ENCODE assay signal across 8 cellular contexts in genomic region chr17:40317880-40318834, GRCh38. TPM values are rescaled to one million over a fixed set of nuclear protein-coding genes. Genes with fewer than 3 reads are reported as not detected.
DNase-seq lines count a peak whose midpoint lies in the region; ATAC-seq and TF ChIP-seq lines count a peak whose summit lies in the region.

No MANE protein-coding gene starts in this region.

- TF ChIP-seq CTCF in kidney epithelial cell (IDR thresholded peaks at IDR 0.05; ENCODE audit: insufficient read depth, low read length, poor library complexity, severe bottlenecking): no peak

- ATAC-seq in HG03175 (IDR thresholded peaks at IDR 0.05; ENCODE audit: unreplicated experiment): peak; percentile 53

- DNase-seq in AG08395 (ENCODE audit: low spot score) (peak; percentile 98), NCI-H345 treated with DMSO at 0.1 percent for 48 hours (lab: John Stamatoyannopoulos, UW; ENCODE audit: unreplicated experiment) (peak; percentile 74), cerebellar cortex (ENCODE audit: low spot score) (peak; percentile 98), kidney epithelial cell (ENCODE audit: low read depth) (peak; percentile 79)
- peak; percentile 88 for DNase-seq in activated CD4-positive, CD25-positive, alpha-beta regulatory T cell treated with anti-CD3 and anti-CD28 coated beads, Interleukin-2, amount 50 U/mL, for 72 hours
- peak; percentile 95 for DNase-seq in stimulated activated CD4-positive, alpha-beta T cell treated with anti-CD3 and anti-CD28 coated beads, Interleukin-15, amount 100 ng/mL, for 24 hours

- peak overlapping the region; percentile 79 for H3K4me3 ChIP-seq in kidney epithelial cell (ENCODE audit: low read depth, low read length)

- no peaks in the 10 kb centered on the region for H3K36me3 ChIP-seq in kidney epithelial cell (ENCODE audit: control insufficient read depth, insufficient read depth, low read length)

- in situ Hi-C loops in GM18951 (cut with MboI; ENCODE audit: low sequenced_read_pairs, unreplicated experiment): no loop called here

- peak; percentile 81 for TF ChIP-seq POLR2A in GM18951 (IDR thresholded peaks at IDR 0.05; ENCODE audit: extremely low read depth, insufficient read depth, insufficient read length)

- H3K27me3 ChIP-seq in kidney epithelial cell (ENCODE audit: control insufficient read depth, insufficient read depth, low read length): no peaks in the 10 kb centered on the region

RNA-seq across cellular contexts. Expression of gene RARA, which starts 9.2 kb away (rescaled TPM):
- total RNA-seq in kidney epithelial cell: 48.2 and 57.2 TPM in 2 replicates

RNA-seq across cellular contexts. Expression of gene CDC6, which starts 30.5 kb away (rescaled TPM):
- 7.9 and 8.8 TPM in 2 replicates for total RNA-seq in kidney epithelial cell

RNA-seq across cellular contexts. Expression of gene GJD3, which starts 46.4 kb away (rescaled TPM):
- 1.1 TPM in 1 of 2 replicates, not detected in the other for total RNA-seq in kidney epithelial cell

Comparison
In these comparisons a context has a peak if more than half of its experiments do, and no peak if none do; other contexts are left out.
1. Peak in every context shown above with its lines: DNase-seq, ATAC-seq and H3K4me3 ChIP-seq.